ENCODE assay signal across 8 cellular contexts in genomic region chr9:75087279-75087823, GRCh38. TPM values are rescaled to one million over a fixed set of nuclear protein-coding genes. Genes with fewer than 3 reads are reported as not detected.
DNase-seq lines count a peak whose midpoint lies in the region; ATAC-seq and TF ChIP-seq lines count a peak whose summit lies in the region.

No MANE protein-coding gene starts in this region.

- in situ Hi-C loops in GM13977 (cut with MboI; ENCODE audit: low pct_unique_long_range_greater_than_20kb, low sequenced_read_pairs, unreplicated experiment): no loop called here

- peak overlapping the region; percentile 92 for H3K27ac Mint-ChIP-seq in activated naive CD4-positive, alpha-beta T cell treated with anti-CD3 and anti-CD28 coated beads, Interleukin-2, amount 50 U/mL, for 24 hours

- intact Hi-C loops in A673 (cut with micrococcal nuclease; ENCODE audit: unreplicated experiment): loop anchor here (10.0 kb wide), 3 partner anchors 143 to 513 kb away; partner anchors contain the start of gene TRPM6
- intact Hi-C loops in right cardiac atrium (cut with DNase I): loop anchor here in 1 of 4 donors (10.0 kb wide), 1 partner anchor 917 kb away; no protein-coding TSS in a partner anchor
- intact Hi-C loops in sigmoid colon (cut with DNase I): loop anchor here (2.0 to 5.0 kb wide), 2 partner anchors 59 to 135 kb away; partner anchors contain the start of genes C9orf40 and CARNMT1

- peak; percentile 26 for ATAC-seq in HG02973 (IDR thresholded peaks at IDR 0.05; ENCODE audit: unreplicated experiment)
- ATAC-seq in right cardiac atrium: peak in 1 of 2 donors; percentile 23
- ATAC-seq in omental fat pad (ENCODE audit: low FRiP score): no peak

- H3K27ac ChIP-seq in A673 (ENCODE audit: low read depth, low read length, poor library complexity, severe bottlenecking): peak overlapping the region; percentile 61
- peak overlapping the region; percentile 30; the same call in 1 of the 2 replicates for H3K27ac ChIP-seq in OCI-LY3 (ENCODE audit: low read length)
- H3K27ac ChIP-seq in right cardiac atrium (ENCODE audit: low read length): peak overlapping the region; percentile 99
- H3K27ac ChIP-seq in sigmoid colon: peak overlapping the region; percentile 92 to 98 (median 94)

- TF ChIP-seq POLR2A in sigmoid colon (IDR thresholded peaks at IDR 0.05): no peak

- peak; percentile 63 for DNase-seq in A673 (ENCODE audit: low spot score)
- DNase-seq in GM13977 (ENCODE audit: low spot score): no peak
- peak in 1 of 3 donors; percentile 43 for DNase-seq in right cardiac atrium
- DNase-seq in sigmoid colon: no peak
- no peak for DNase-seq in omental fat pad (ENCODE audit: low spot score)

- H3K4me1 ChIP-seq in A673 (ENCODE audit: insufficient read depth, low read length, poor library complexity, severe bottlenecking) (peaks cover 7% of the 10 kb centered on the region), OCI-LY3 (ENCODE audit: low read length) (peaks cover 11% of the 10 kb centered on the region), right cardiac atrium (ENCODE audit: control insufficient read depth, insufficient read depth, low read length) (peaks cover 5% of the 10 kb centered on the region), sigmoid colon (peaks cover 0 to 18% (median 5%) of the 10 kb centered on the region in 4 donors)

- peaks cover 82% of the 10 kb centered on the region for H3K4me1 Mint-ChIP-seq in activated naive CD4-positive, alpha-beta T cell treated with anti-CD3 and anti-CD28 coated beads, Interleukin-2, amount 50 U/mL, for 24 hours

- H3K4me3 ChIP-seq in A673 (ENCODE audit: low read depth, low read length, poor library complexity, severe bottlenecking): peak overlapping the region; percentile 81
- H3K4me3 ChIP-seq in OCI-LY3 (ENCODE audit: low read length): peak overlapping the region; percentile 92
- H3K4me3 ChIP-seq in right cardiac atrium (ENCODE audit: low read length): peak overlapping the region; percentile 97
- peak overlapping the region; percentile 72 to 97 (median 91) for H3K4me3 ChIP-seq in sigmoid colon

- no peaks in the 10 kb centered on the region for H3K36me3 Mint-ChIP-seq in activated naive CD4-positive, alpha-beta T cell treated with anti-CD3 and anti-CD28 coated beads, Interleukin-2, amount 50 U/mL, for 24 hours

- H3K9me3 ChIP-seq in A673 (ENCODE audit: low read depth, low read length, poor library complexity, severe bottlenecking): no peaks in the 10 kb centered on the region
- no peaks in the 10 kb centered on the region for H3K9me3 ChIP-seq in OCI-LY3 (ENCODE audit: insufficient read depth, low read length)
- no peaks in the 10 kb centered on the region for H3K9me3 ChIP-seq in right cardiac atrium (ENCODE audit: control insufficient read depth, low read length)
- no peaks in the 10 kb centered on the region for H3K9me3 ChIP-seq in sigmoid colon

- no peaks in the 10 kb centered on the region for H3K27me3 Mint-ChIP-seq in activated naive CD4-positive, alpha-beta T cell treated with anti-CD3 and anti-CD28 coated beads, Interleukin-2, amount 50 U/mL, for 24 hours

- TF ChIP-seq EP300 in sigmoid colon (IDR thresholded peaks at IDR 0.05): no peak

- CTCF ChIA-PET in A673 (lab: Charles Lee): no interaction called here

- no peaks in the 10 kb centered on the region for H3K9me3 Mint-ChIP-seq in activated naive CD4-positive, alpha-beta T cell treated with anti-CD3 and anti-CD28 coated beads, Interleukin-2, amount 50 U/mL, for 24 hours

- 0 out of 2 replicates have a peak, but pooled peaks cover 8% of the 10 kb centered on the region for H4K20me1 ChIP-seq in OCI-LY3 (ENCODE audit: insufficient read depth, low read length)

- H3K4me2 ChIP-seq in OCI-LY3 (ENCODE audit: low read length): peak overlapping the region; percentile 80

- H2AFZ ChIP-seq in OCI-LY3 (ENCODE audit: low read depth, low read length): peak overlapping the region; percentile 89

- TF ChIP-seq CTCF in A673 (conservative IDR thresholded peaks at IDR 0.05; ENCODE audit: low read depth, low read length) (0 out of 2 replicates have a peak, but pooled peaks have one; percentile 12), GM13977 (IDR thresholded peaks at IDR 0.05; ENCODE audit: extremely low read depth, insufficient read depth, missing control alignments) (peak; percentile 1), OCI-LY3 (IDR thresholded peaks at IDR 0.05; ENCODE audit: low read depth, low read length) (no peak), sigmoid colon (IDR thresholded peaks at IDR 0.05) (no peak), omental fat pad (IDR thresholded peaks at IDR 0.05) (no peak)

- BruUV-seq in A673 (replicated peaks; lab: Mats Ljungman, UMichigan): no TSS peak

- H3K4me3 Mint-ChIP-seq in activated naive CD4-positive, alpha-beta T cell treated with anti-CD3 and anti-CD28 coated beads, Interleukin-2, amount 50 U/mL, for 24 hours: peak overlapping the region; percentile 93

- POLR2A ChIA-PET in A673 (lab: Charles Lee; ENCODE audit: low non-redundant PET): interaction anchor here (0.6 kb wide), 1 partner anchor 108 kb away, joined by 3 read pairs; no protein-coding TSS in a partner anchor

- peaks cover 21% of the 10 kb centered on the region for H3K27me3 ChIP-seq in A673 (replicated peaks; ENCODE audit: insufficient read depth, low read depth, low read length, poor library complexity)
- H3K27me3 ChIP-seq in OCI-LY3 (ENCODE audit: low read depth, low read length): no peaks in the 10 kb centered on the region
- H3K27me3 ChIP-seq in right cardiac atrium (ENCODE audit: control insufficient read depth, insufficient read depth): no peaks in the 10 kb centered on the region
- no peaks in the 10 kb centered on the region for H3K27me3 ChIP-seq in sigmoid colon

- 8% methylated on average over 20 of the region's 20 CpGs for WGBS in right cardiac atrium
- 1 to 2% methylated on average over 20 of the region's 20 CpGs for WGBS in sigmoid colon, 2 donors

- H3K79me2 ChIP-seq in OCI-LY3 (ENCODE audit: low read length): no peaks in the 10 kb centered on the region

- H3K9ac ChIP-seq in OCI-LY3 (ENCODE audit: low read length): peak overlapping the region; percentile 78

- H3K36me3 ChIP-seq in A673 (ENCODE audit: insufficient read depth, low read length, poor library complexity, severe bottlenecking) (no peaks in the 10 kb centered on the region), OCI-LY3 (replicated peaks; ENCODE audit: low read depth, low read length) (no peaks in the 10 kb centered on the region), sigmoid colon (no peaks in the 10 kb centered on the region)

RNA-seq across cellular contexts. Expression of gene NMRK1, which starts 0.6 kb away (rescaled TPM):
- 0.67 and 0.70 TPM in 2 replicates for total RNA-seq in A673 (2021)
- 10 to 100 TPM; 11.6 to 27.3 (median 21.5) TPM for total RNA-seq in right cardiac atrium
- polyA plus RNA-seq in right cardiac atrium: 30.2 TPM
- 10 to 100 TPM in 2 of 4 donors, 1 to 10 TPM in 2; 5.6 to 27.5 (median 10.3) TPM for total RNA-seq in sigmoid colon
- 10 to 100 TPM; 21.0 to 53.9 (median 38.4) TPM for polyA plus RNA-seq in sigmoid colon
- total RNA-seq in omental fat pad: 10 to 100 TPM; 13.6 to 42.6 (median 24.0) TPM

RNA-seq across cellular contexts. Expression of gene OSTF1, which starts 1.0 kb away (rescaled TPM):
- 1.2 and 2.3 TPM in 2 replicates for total RNA-seq in A673 (2021)
- 10 to 100 TPM; 26.4 to 35.2 (median 29.7) TPM for total RNA-seq in right cardiac atrium
- polyA plus RNA-seq in right cardiac atrium: 33.8 TPM
- total RNA-seq in sigmoid colon: 10 to 100 TPM; 11.0 to 20.7 (median 17.2) TPM
- polyA plus RNA-seq in sigmoid colon: 100 to 1,000 TPM in 1 of 3 donors, 10 to 100 TPM in 2; 55.1 to 105 (median 66.1) TPM
- 10 to 100 TPM; 30.7 to 58.6 (median 37.3) TPM for total RNA-seq in omental fat pad

RNA-seq across cellular contexts. Expression of gene CARNMT1, which starts 59.3 kb away (rescaled TPM):
- total RNA-seq in A673 (2021): 14.7 and 17.4 TPM in 2 replicates
- total RNA-seq in right cardiac atrium: 10 to 100 TPM; 10.0 to 14.9 (median 12.5) TPM
- 3.7 TPM for polyA plus RNA-seq in right cardiac atrium
- total RNA-seq in sigmoid colon: 10 to 100 TPM; 12.8 to 18.6 (median 17.1) TPM
- 1 to 10 TPM; 4.8 to 7.9 (median 6.9) TPM for polyA plus RNA-seq in sigmoid colon
- total RNA-seq in omental fat pad: 10 to 100 TPM; 14.7 to 20.0 (median 19.4) TPM

Comparison
In these comparisons a context has a peak if more than half of its experiments do, and no peak if none do; other contexts are left out.
1. H3K27ac ChIP-seq: peak in every context shown above with its lines; median percentile 99 in right cardiac atrium; 94 in sigmoid colon; 61 in A673; 30 in OCI-LY3.
2. CTCF ChIP-seq: peak in A673 (single experiment) and GM13977 (single experiment); none in OCI-LY3 (single experiment), sigmoid colon (0 of 4) and omental fat pad (0 of 3).
3. Peak in every context shown above with its lines, with median percentiles within 50 percentile points of each other: H3K4me3 ChIP-seq.